In the genomic region with DNA sequence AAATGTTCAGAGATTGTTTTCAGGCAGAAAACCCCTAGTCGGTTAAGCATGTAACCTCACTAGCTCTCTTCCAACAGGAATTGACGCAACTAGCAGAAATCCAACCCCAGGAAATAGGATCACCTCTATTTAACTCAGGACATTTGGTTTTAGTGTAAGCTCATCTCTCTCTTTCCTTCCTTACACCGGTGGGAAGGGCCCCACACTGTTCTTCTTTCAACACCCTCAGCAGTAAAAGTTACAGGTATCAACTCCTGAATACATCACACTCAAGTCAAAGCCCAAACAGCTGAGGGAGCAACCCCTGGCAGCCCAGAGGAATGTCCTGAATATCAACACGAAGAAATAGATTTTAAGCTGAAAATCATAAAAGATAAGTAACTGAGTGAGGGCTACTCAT, we compare ENCODE assay signal across 30 cellular contexts.
"Had no signal": no experiment of that assay in that cellular context is flagged by ENCODE, and none has a peak within 500 bp of the region (broad histone marks: within the 10 kb centered on the region; RNA-seq: fewer than 3 reads in every experiment).

No MANE protein-coding gene starts in this region.

- ATAC-seq: left lobe of liver; mucosa of descending colon; natural killer cell treated with Interleukin-12 subunit alpha and Interleukin-12 subunit beta and Interleukin-15 and Interleukin-18, amount 100 ng/mL, for 72 hours; sciatic nerve; stimulated activated effector memory CD8-positive, alpha-beta T cell treated with anti-CD3 and anti-CD28 coated beads, Interleukin-12 subunit alpha, Interleukin-12 subunit beta, amount 100 ng/mL, for 72 hours had no signal

- H3K4me2 ChIP-seq: smooth muscle cell had no signal

- H3K27ac ChIP-seq: colonic mucosa, esophagus squamous epithelium, parathyroid adenoma, prostate gland, right atrium auricular region, stomach, thyroid gland, vagina had no signal

- H2AFZ ChIP-seq: parathyroid adenoma had no signal

- H3K4me1 Mint-ChIP-seq: memory B cell; naive B cell; stimulated activated effector memory CD8-positive, alpha-beta T cell treated with anti-CD3 and anti-CD28 coated beads, Interleukin-12 subunit alpha, Interleukin-12 subunit beta, amount 100 ng/mL, for 72 hours had no signal

- H3K27me3 Mint-ChIP-seq: dendritic cell treated with granulocyte-macrophage colony-stimulating factor and Interleukin-4, amounts not matched to agents 40 ng/mL and 50 ng/mL, for 4 days; memory B cell; naive B cell; natural killer cell treated with Interleukin-12 subunit alpha and Interleukin-12 subunit beta and Interleukin-15 and Interleukin-18, amount 100 ng/mL, for 72 hours had no signal

- H3K79me2 ChIP-seq: parathyroid adenoma had no signal

- H3K27ac Mint-ChIP-seq: dendritic cell treated with granulocyte-macrophage colony-stimulating factor and Interleukin-4, amounts not matched to agents 40 ng/mL and 50 ng/mL, for 4 days; memory B cell; mesothelial cell of epicardium; naive B cell; natural killer cell treated with Interleukin-12 subunit alpha and Interleukin-12 subunit beta and Interleukin-15 and Interleukin-18, amount 100 ng/mL, for 72 hours; stimulated activated effector memory CD8-positive, alpha-beta T cell treated with anti-CD3 and anti-CD28 coated beads, Interleukin-12 subunit alpha, Interleukin-12 subunit beta, amount 100 ng/mL, for 72 hours had no signal

- H3K36me3 Mint-ChIP-seq: memory B cell; mesothelial cell of epicardium; naive B cell; natural killer cell treated with Interleukin-12 subunit alpha and Interleukin-12 subunit beta and Interleukin-15 and Interleukin-18, amount 100 ng/mL, for 72 hours; stimulated activated effector memory CD8-positive, alpha-beta T cell treated with anti-CD3 and anti-CD28 coated beads, Interleukin-12 subunit alpha, Interleukin-12 subunit beta, amount 100 ng/mL, for 72 hours had no signal

- H3K9me3 Mint-ChIP-seq: dendritic cell treated with granulocyte-macrophage colony-stimulating factor and Interleukin-4, amounts not matched to agents 40 ng/mL and 50 ng/mL, for 4 days; mesothelial cell of epicardium had no signal

- H3K4me1 ChIP-seq: colonic mucosa, esophagus squamous epithelium, parathyroid adenoma, prostate gland, right atrium auricular region, stomach, thyroid gland, vagina had no signal

- H3K27me3 ChIP-seq: colonic mucosa, esophagus squamous epithelium, right atrium auricular region, stomach, thyroid gland, vagina had no signal

- H3K4me3 Mint-ChIP-seq: dendritic cell treated with granulocyte-macrophage colony-stimulating factor and Interleukin-4, amounts not matched to agents 40 ng/mL and 50 ng/mL, for 4 days; memory B cell; mesothelial cell of epicardium; naive B cell; natural killer cell treated with Interleukin-12 subunit alpha and Interleukin-12 subunit beta and Interleukin-15 and Interleukin-18, amount 100 ng/mL, for 72 hours; neural crest cell; stimulated activated effector memory CD8-positive, alpha-beta T cell treated with anti-CD3 and anti-CD28 coated beads, Interleukin-12 subunit alpha, Interleukin-12 subunit beta, amount 100 ng/mL, for 72 hours had no signal

- H3K36me3 ChIP-seq: colonic mucosa, esophagus squamous epithelium, prostate gland, right atrium auricular region, stomach, thyroid gland, vagina had no signal

- FAIRE-seq: frontal cortex had no signal

- H3K9ac ChIP-seq: parathyroid adenoma had no signal

- H3K9me3 ChIP-seq: colonic mucosa, esophagus squamous epithelium, prostate gland, right atrium auricular region, stomach, thyroid gland, vagina had no signal

- H3K4me3 ChIP-seq: colonic mucosa, esophagus squamous epithelium, lung, mucosa of descending colon, prostate gland, right atrium auricular region, smooth muscle cell, stomach, thyroid gland, vagina had no signal

- DNase-seq: colonic mucosa; effector CD8-positive, alpha-beta T cell; erythroblast; esophagus squamous epithelium; hypothalamus; kidney; mucosa of descending colon; naive B cell; stimulated activated CD4-positive, alpha-beta T cell treated with anti-CD3 and anti-CD28 coated beads, Interleukin-12 subunit alpha, Interleukin-12 subunit beta, amount 100 ng/mL, for 4 hours; stimulated activated CD4-positive, alpha-beta T cell treated with anti-CD3 and anti-CD28 coated beads, Interleukin-1b, Interleukin-23, amount 100 ng/mL, for 48 hours; stimulated activated CD4-positive, alpha-beta T cell treated with anti-CD3 and anti-CD28 coated beads, Interleukin-4, amount 100 ng/mL, for 24 hours; stimulated activated naive CD4-positive, alpha-beta T cell treated with Interleukin-2 at 50 U/mL for 16 hours; stomach; thyroid gland; trophoblast cell had no signal
